Comparison of ENCODE assay signal across 22 cellular contexts in genomic region chr2:128180031-128180430, GRCh38.
"Had no signal": no experiment of that assay in that cellular context is flagged by ENCODE, and none has a peak within 500 bp of the region (broad histone marks: within the 10 kb centered on the region; RNA-seq: fewer than 3 reads in every experiment).

No MANE protein-coding gene starts in this region.

- H3K9me3 Mint-ChIP-seq: activated CD8-positive, alpha-beta T cell treated with anti-CD3 and anti-CD28 coated beads for 36 hours; activated naive CD4-positive, alpha-beta T cell treated with anti-CD3 and anti-CD28 coated beads, Interleukin-2, amount 50 U/mL, for 72 hours; activated T-cell treated with anti-CD3 and anti-CD28 coated beads, Interleukin-2, amount 50 U/mL, for 4 hours; activated T-helper 17 cell treated with anti-CD3 and anti-CD28 coated beads, Interleukin-2, amount 50 U/mL, for 72 hours; nephron; stimulated activated effector memory CD8-positive, alpha-beta T cell treated with anti-CD3 and anti-CD28 coated beads, Interleukin-12 subunit alpha, Interleukin-12 subunit beta, amount 100 ng/mL, for 72 hours; stimulated activated naive CD8-positive, alpha-beta T cell treated with anti-CD3 and anti-CD28 coated beads, Interleukin-15, Interleukin-2, amounts not matched to agents 100 ng/mL and 50 ng/mL, for 24 hours; WTC11 had no signal

- H3K4me3 ChIP-seq: esophagus muscularis mucosa, left ventricle myocardium inferior, lung, right lobe of liver, skin epidermis, thoracic aorta, upper lobe of left lung, vagina had no signal

- H3K27ac Mint-ChIP-seq: activated CD8-positive, alpha-beta T cell treated with anti-CD3 and anti-CD28 coated beads for 36 hours; activated naive CD4-positive, alpha-beta T cell treated with anti-CD3 and anti-CD28 coated beads, Interleukin-2, amount 50 U/mL, for 72 hours; activated T-helper 17 cell treated with anti-CD3 and anti-CD28 coated beads, Interleukin-2, amount 50 U/mL, for 72 hours; nephron; stimulated activated naive CD8-positive, alpha-beta T cell treated with anti-CD3 and anti-CD28 coated beads, Interleukin-15, Interleukin-2, amounts not matched to agents 100 ng/mL and 50 ng/mL, for 24 hours; WTC11 had no signal

- H3K27me3 ChIP-seq: esophagus muscularis mucosa, right lobe of liver, upper lobe of left lung, vagina had no signal

- H3K9me3 ChIP-seq: esophagus muscularis mucosa, left ventricle myocardium inferior, right lobe of liver, thoracic aorta, upper lobe of left lung, vagina had no signal

- H3K4me1 ChIP-seq: vagina had no signal

- DNase-seq: activated CD4-positive, alpha-beta T cell treated with anti-CD3 and anti-CD28 coated beads, Interleukin-2, amount 50 U/mL, for 1 hour; activated CD8-positive, alpha-beta T cell treated with anti-CD3 and anti-CD28 coated beads for 36 hours; activated T-cell treated with anti-CD3 and anti-CD28 coated beads, Interleukin-2, amount 50 U/mL, for 4 hours; anterior cingulate cortex; cortex of kidney; left ventricle myocardium inferior; right lobe of liver; stimulated activated CD4-positive, alpha-beta T cell treated with anti-CD3 and anti-CD28 coated beads, Interleukin-12 subunit alpha, Interleukin-12 subunit beta, amount 100 ng/mL, for 4 hours; stimulated activated CD4-positive, alpha-beta T cell treated with anti-CD3 and anti-CD28 coated beads, Interleukin-4, amount 100 ng/mL, for 1 hour; T-helper 2 cell; upper lobe of left lung had no signal

- H3K4me1 Mint-ChIP-seq: nephron; stimulated activated effector memory CD8-positive, alpha-beta T cell treated with anti-CD3 and anti-CD28 coated beads, Interleukin-12 subunit alpha, Interleukin-12 subunit beta, amount 100 ng/mL, for 72 hours; WTC11 had no signal

- H3K4me3 Mint-ChIP-seq: activated CD8-positive, alpha-beta T cell treated with anti-CD3 and anti-CD28 coated beads for 36 hours; activated T-cell treated with anti-CD3 and anti-CD28 coated beads, Interleukin-2, amount 50 U/mL, for 4 hours; activated T-helper 17 cell treated with anti-CD3 and anti-CD28 coated beads, Interleukin-2, amount 50 U/mL, for 72 hours; nephron; stimulated activated effector memory CD8-positive, alpha-beta T cell treated with anti-CD3 and anti-CD28 coated beads, Interleukin-12 subunit alpha, Interleukin-12 subunit beta, amount 100 ng/mL, for 72 hours; stimulated activated naive CD8-positive, alpha-beta T cell treated with anti-CD3 and anti-CD28 coated beads, Interleukin-15, Interleukin-2, amounts not matched to agents 100 ng/mL and 50 ng/mL, for 24 hours; WTC11 had no signal

- H3K27ac ChIP-seq: right lobe of liver, skin epidermis, thoracic aorta, upper lobe of left lung, vagina had no signal

- H3K27me3 Mint-ChIP-seq: activated CD8-positive, alpha-beta T cell treated with anti-CD3 and anti-CD28 coated beads for 36 hours; activated T-helper 17 cell treated with anti-CD3 and anti-CD28 coated beads, Interleukin-2, amount 50 U/mL, for 72 hours; stimulated activated naive CD8-positive, alpha-beta T cell treated with anti-CD3 and anti-CD28 coated beads, Interleukin-15, Interleukin-2, amounts not matched to agents 100 ng/mL and 50 ng/mL, for 24 hours had no signal

- ATAC-seq: activated CD8-positive, alpha-beta T cell treated with anti-CD3 and anti-CD28 coated beads for 36 hours; activated T-cell treated with anti-CD3 and anti-CD28 coated beads, Interleukin-2, amount 50 U/mL, for 4 hours; stimulated activated effector memory CD8-positive, alpha-beta T cell treated with anti-CD3 and anti-CD28 coated beads, Interleukin-12 subunit alpha, Interleukin-12 subunit beta, amount 100 ng/mL, for 72 hours; WTC11 had no signal
